In genomic region chr2:8036366-8036765, GRCh38 we compare ENCODE assay signal across 23 cellular contexts.
DNase-seq lines count a peak whose midpoint lies in the region; ATAC-seq and TF ChIP-seq lines count a peak whose summit lies in the region.
"Had no signal": no experiment of that assay in that cellular context is flagged by ENCODE, and none has a peak within 500 bp of the region (broad histone marks: within the 10 kb centered on the region; RNA-seq: fewer than 3 reads in every experiment).

No MANE protein-coding gene starts in this region.

- no peak for TF ChIP-seq CTCF in dorsolateral prefrontal cortex (IDR thresholded peaks at IDR 0.05 in 54 of 56, conservative IDR thresholded peaks at IDR 0.05 in 2 of 56; ENCODE audit: low read depth in 1 of 56, partially characterized antibody in 56 of 56)

- DNase-seq in DMS79 treated with DMSO at 0.1 percent for 48 hours (lab: John Stamatoyannopoulos, UW) (peak; percentile 5), DMS79 (lab: John Stamatoyannopoulos, UW) (no peak), NCI-H187 treated with DMSO at 0.1 percent for 48 hours (lab: John Stamatoyannopoulos, UW) (peak; percentile 69), kidney tubule cell (ENCODE audit: low spot score) (peak; percentile 86), SHP77 treated with DMSO at 0.1 percent for 48 hours (lab: John Stamatoyannopoulos, UW) (no peak), dorsolateral prefrontal cortex (no peak)
- no peak for DNase-seq in effector memory CD4-positive, alpha-beta T cell
- DNase-seq: activated CD8-positive, alpha-beta memory T cell treated with anti-CD3 and anti-CD28 coated beads, Interleukin-2, amount 50 U/mL, for 4 hours; activated gamma-delta T cell; amygdala; DMS153; effector CD8-positive, alpha-beta T cell; hippocampal formation; midbrain; NCI-H1436; PC-9; stimulated activated CD4-positive, alpha-beta T cell treated with anti-CD3 and anti-CD28 coated beads, Interleukin-12 subunit alpha, Interleukin-12 subunit beta, amount 100 ng/mL, for 4 hours; T-helper 9 cell; trophoblast cell had no signal

- intact Hi-C loops in dorsolateral prefrontal cortex (cut with DNase I), result no loop called here

- H3K27ac ChIP-seq in dorsolateral prefrontal cortex, result no peak overlapping the region
- H3K27ac ChIP-seq in effector memory CD4-positive, alpha-beta T cell (ENCODE audit: insufficient read depth, low read length, poor library complexity, severe bottlenecking), result no peak overlapping the region
- H3K27ac ChIP-seq: 22Rv1, BLaER1, PC-9, SK-N-MC had no signal

- ATAC-seq in HG02852 (IDR thresholded peaks at IDR 0.05; ENCODE audit: unreplicated experiment), result peak; percentile 77

- no peak overlapping the region for H3K4me3 ChIP-seq in dorsolateral prefrontal cortex
- H3K4me3 ChIP-seq in effector memory CD4-positive, alpha-beta T cell (ENCODE audit: insufficient read depth, low read depth, low read length, poor library complexity, severe bottlenecking), result no peak overlapping the region
- H3K4me3 ChIP-seq: BLaER1, PC-9, SK-N-MC had no signal

- no peaks in the 10 kb centered on the region for H3K9me3 ChIP-seq in effector memory CD4-positive, alpha-beta T cell (ENCODE audit: control insufficient read depth, low read length)
- H3K9me3 ChIP-seq: BLaER1 had no signal

- H3K27me3 ChIP-seq in dorsolateral prefrontal cortex, result no peaks in the 10 kb centered on the region
- no peaks in the 10 kb centered on the region for H3K27me3 ChIP-seq in effector memory CD4-positive, alpha-beta T cell (replicated peaks; ENCODE audit: control insufficient read depth, insufficient read depth, low read length, poor library complexity, severe bottlenecking)
- H3K27me3 ChIP-seq: BLaER1 had no signal

- H3K4me1 ChIP-seq in effector memory CD4-positive, alpha-beta T cell (ENCODE audit: control insufficient read depth, insufficient read depth, low read length, poor library complexity, severe bottlenecking), result no peaks in the 10 kb centered on the region

- H3K36me3 ChIP-seq in effector memory CD4-positive, alpha-beta T cell (ENCODE audit: control insufficient read depth, insufficient read depth, low read length), result no peaks in the 10 kb centered on the region
- H3K36me3 ChIP-seq: BLaER1 had no signal

Comparison
In these comparisons a context has a peak if more than half of its experiments do, and no peak if none do; other contexts are left out.
1. DNase-seq: peak in DMS79 treated with DMSO at 0.1 percent for 48 hours (single experiment), NCI-H187 treated with DMSO at 0.1 percent for 48 hours (single experiment) and kidney tubule cell (single experiment); none in DMS79 (single experiment), SHP77 treated with DMSO at 0.1 percent for 48 hours (single experiment), dorsolateral prefrontal cortex (0 of 10) and effector memory CD4-positive, alpha-beta T cell (0 of 3).